ENCODE assay signal across 8 cellular contexts in genomic region chr2:178700922-178701342, GRCh38.
DNase-seq lines count a peak whose midpoint lies in the region; ATAC-seq, FAIRE-seq and TF ChIP-seq lines count a peak whose summit lies in the region.

No MANE protein-coding gene starts in this region.

- H3K36me3 ChIP-seq in brain microvascular endothelial cell (replicated peaks): no peaks in the 10 kb centered on the region
- H3K36me3 ChIP-seq in naive thymus-derived CD4-positive, alpha-beta T cell (ENCODE audit: control insufficient read depth in 2 of 3, insufficient read depth in 3 of 3, low read length in 3 of 3): peaks cover 0 to 16% (median 0%) of the 10 kb centered on the region in 3 experiments
- no peaks in the 10 kb centered on the region for H3K36me3 ChIP-seq in uterus

- H3K27me3 Mint-ChIP-seq in naive thymus-derived CD4-positive, alpha-beta T cell: no peaks in the 10 kb centered on the region

- no peak overlapping the region for H3K4me3 ChIP-seq in brain microvascular endothelial cell (ENCODE audit: low read depth, low read length)
- H3K4me3 ChIP-seq in naive thymus-derived CD4-positive, alpha-beta T cell (ENCODE audit: low read length): no peak overlapping the region
- no peak overlapping the region for H3K4me3 ChIP-seq in uterus

- TF ChIP-seq POLR2A in uterus (IDR thresholded peaks at IDR 0.05): no peak

- H3K36me3 Mint-ChIP-seq in naive thymus-derived CD4-positive, alpha-beta T cell: peaks cover 0 to 41% (median 27%) of the 10 kb centered on the region in 5 donors

- no peak for ATAC-seq in naive thymus-derived CD4-positive, alpha-beta T cell
- no peak for ATAC-seq in esophagus mucosa

- peak; percentile 86 for TF ChIP-seq CTCF in brain microvascular endothelial cell (IDR thresholded peaks at IDR 0.05; ENCODE audit: low read depth, low read length, missing control alignments)
- peak in 2 of 4 experiments; percentile 44 to 49 for TF ChIP-seq CTCF in uterus (IDR thresholded peaks at IDR 0.05)

- H3K27me3 ChIP-seq in brain microvascular endothelial cell (replicated peaks): no peaks in the 10 kb centered on the region
- H3K27me3 ChIP-seq in naive thymus-derived CD4-positive, alpha-beta T cell (ENCODE audit: control insufficient read depth in 2 of 2, insufficient read depth in 2 of 2, low read length in 2 of 2): no peaks in the 10 kb centered on the region
- no peaks in the 10 kb centered on the region for H3K27me3 ChIP-seq in uterus

- no peaks in the 10 kb centered on the region for H3K4me1 ChIP-seq in naive thymus-derived CD4-positive, alpha-beta T cell (ENCODE audit: control insufficient read depth in 2 of 2, insufficient read depth in 2 of 2, low read length in 2 of 2)
- no peaks in the 10 kb centered on the region for H3K4me1 ChIP-seq in uterus

- DNase-seq in GM03348 (ENCODE audit: low spot score) (peak; percentile 53), M059J (ENCODE audit: low read depth) (peak; percentile 9), brain microvascular endothelial cell (no peak), DMS79 treated with DMSO at 0.1 percent for 48 hours (lab: John Stamatoyannopoulos, UW) (no peak), uterus (no peak)
- DNase-seq in naive thymus-derived CD4-positive, alpha-beta T cell: peak in 6 of 9 donors; percentile 4 to 36 (median 25)

- H3K9me3 Mint-ChIP-seq in naive thymus-derived CD4-positive, alpha-beta T cell: no peaks in the 10 kb centered on the region

- H3K4me1 Mint-ChIP-seq in naive thymus-derived CD4-positive, alpha-beta T cell: peaks cover 0 to 4% (median 2%) of the 10 kb centered on the region in 7 donors

- H3K27ac Mint-ChIP-seq in naive thymus-derived CD4-positive, alpha-beta T cell: no peak overlapping the region

- CTCF ChIA-PET in naive thymus-derived CD4-positive, alpha-beta T cell (lab: Charles Lee): interaction anchor here (0.8 to 1.0 kb wide), 5 partner anchors 10 to 431 kb away, joined by 3 to 4 read pairs (median 3); no protein-coding TSS in a partner anchor

- in situ Hi-C loops in brain microvascular endothelial cell (cut with HindIII; ENCODE audit: low pct_ligation_motif_present, low sequenced_read_pairs): no loop called here

- peak; percentile 90 for FAIRE-seq in A204.1 (lab: Jason Lieb, UNC)

- no peak overlapping the region for H3K4me3 Mint-ChIP-seq in naive thymus-derived CD4-positive, alpha-beta T cell

- H3K27ac ChIP-seq in brain microvascular endothelial cell: no peak overlapping the region
- H3K27ac ChIP-seq in naive thymus-derived CD4-positive, alpha-beta T cell (ENCODE audit: low read depth, low read length): no peak overlapping the region
- H3K27ac ChIP-seq in uterus: no peak overlapping the region

- POLR2A ChIA-PET in naive thymus-derived CD4-positive, alpha-beta T cell (lab: Charles Lee): no interaction called here

- no peaks in the 10 kb centered on the region for H3K9me3 ChIP-seq in naive thymus-derived CD4-positive, alpha-beta T cell (ENCODE audit: control insufficient read depth in 2 of 3, low read length in 3 of 3)
- H3K9me3 ChIP-seq in uterus: no peaks in the 10 kb centered on the region

- intact Hi-C loops in naive thymus-derived CD4-positive, alpha-beta T cell (cut with micrococcal nuclease): no loop called here
- intact Hi-C loops in uterus (cut with DNase I; ENCODE audit: low total_unique reads): no loop called here

Comparison
In these comparisons a context has a peak if more than half of its experiments do, and no peak if none do; other contexts are left out.
1. DNase-seq: peak in GM03348 (single experiment), M059J (single experiment) and naive thymus-derived CD4-positive, alpha-beta T cell (6 of 9); none in brain microvascular endothelial cell (single experiment), DMS79 treated with DMSO at 0.1 percent for 48 hours (single experiment) and uterus (0 of 2).